In genomic region chr5:6730807-6731206, GRCh38 we compare ENCODE assay signal across 19 cellular contexts. TPM values are rescaled to one million over a fixed set of nuclear protein-coding genes. Genes with fewer than 3 reads are reported as not detected.
DNase-seq lines count a peak whose midpoint lies in the region; ATAC-seq and TF ChIP-seq lines count a peak whose summit lies in the region.
"Had no signal": no experiment of that assay in that cellular context is flagged by ENCODE, and none has a peak within 500 bp of the region (broad histone marks: within the 10 kb centered on the region; RNA-seq: fewer than 3 reads in every experiment).

No MANE protein-coding gene starts in this region.

- H3K27me3 ChIP-seq in Panc1 (ENCODE audit: control insufficient read depth, insufficient read depth, low read length) (no peaks in the 10 kb centered on the region), endocrine pancreas (ENCODE audit: control insufficient read depth, insufficient read depth, low read length) (no peaks in the 10 kb centered on the region)
- H3K27me3 ChIP-seq: heart left ventricle, ovary had no signal

- H3K4me1 Mint-ChIP-seq in activated CD4-positive, alpha-beta T cell treated with anti-CD3 and anti-CD28 coated beads, Interleukin-2, amount 10 ng/mL, durations not matched to agents 24 days and 14 days = peaks cover 69% of the 10 kb centered on the region
- peaks cover 91% of the 10 kb centered on the region for H3K4me1 Mint-ChIP-seq in stimulated activated memory B cell treated with anti-CD40 and anti-IgM and Interleukin-4, amounts not matched to agents 10 μg/mL and 1 μg/mL and 100 μg/mL, for 72 hours
- peaks cover 88% of the 10 kb centered on the region for H3K4me1 Mint-ChIP-seq in activated CD4-positive, alpha-beta memory T cell treated with anti-CD3 and anti-CD28 coated beads for 36 hours (ENCODE audit: low read depth)

- H3K27ac Mint-ChIP-seq in activated CD4-positive, alpha-beta T cell treated with anti-CD3 and anti-CD28 coated beads, Interleukin-2, amount 10 ng/mL, durations not matched to agents 24 days and 14 days = peak overlapping the region; percentile 4
- peak overlapping the region; percentile 73 for H3K27ac Mint-ChIP-seq in stimulated activated memory B cell treated with anti-CD40 and anti-IgM and Interleukin-4, amounts not matched to agents 10 μg/mL and 1 μg/mL and 100 μg/mL, for 72 hours
- no peak overlapping the region for H3K27ac Mint-ChIP-seq in activated CD4-positive, alpha-beta memory T cell treated with anti-CD3 and anti-CD28 coated beads for 36 hours

- CTCF ChIA-PET in Panc1 (lab: Charles Lee) = interaction anchor here (0.7 kb wide), 1 partner anchor 529 kb away, joined by 3 read pairs; no protein-coding TSS in a partner anchor
- CTCF ChIA-PET in activated CD4-positive, alpha-beta memory T cell treated with anti-CD3 and anti-CD28 coated beads for 36 hours (lab: Charles Lee) = interaction anchor here (1.6 kb wide), 1 partner anchor 97 kb away, joined by 4 read pairs; the partner anchor contains the start of genes NSUN2 and SRD5A1

- TF ChIP-seq CTCF in Panc1 (IDR thresholded peaks at IDR 0.05) = no peak

- POLR2A ChIA-PET in Panc1 (lab: Charles Lee) = interaction anchor here (0.6 kb wide), 1 partner anchor 86 kb away, joined by 6 read pairs; no protein-coding TSS in a partner anchor
- POLR2A ChIA-PET in activated CD4-positive, alpha-beta memory T cell treated with anti-CD3 and anti-CD28 coated beads for 36 hours (lab: Charles Lee) = no interaction called here

- H3K9me3 ChIP-seq in Panc1 (ENCODE audit: control insufficient read depth, insufficient read depth, low read depth, low read length) (no peaks in the 10 kb centered on the region), endocrine pancreas (ENCODE audit: control insufficient read depth, low read length) (no peaks in the 10 kb centered on the region)
- H3K9me3 ChIP-seq: heart left ventricle, lower lobe of right lung, ovary had no signal

- H3K4me3 Mint-ChIP-seq in activated CD4-positive, alpha-beta T cell treated with anti-CD3 and anti-CD28 coated beads, Interleukin-2, amount 10 ng/mL, durations not matched to agents 24 days and 14 days = no peak overlapping the region
- H3K4me3 Mint-ChIP-seq in stimulated activated memory B cell treated with anti-CD40 and anti-IgM and Interleukin-4, amounts not matched to agents 10 μg/mL and 1 μg/mL and 100 μg/mL, for 72 hours = no peak overlapping the region
- H3K4me3 Mint-ChIP-seq in activated CD4-positive, alpha-beta memory T cell treated with anti-CD3 and anti-CD28 coated beads for 36 hours = no peak overlapping the region

- BruUV-seq in Panc1 (replicated peaks; lab: Mats Ljungman, UMichigan) = no TSS peak

- H3K4me1 ChIP-seq in Panc1 (ENCODE audit: control insufficient read depth, insufficient read depth, low read length) = peaks cover 59% of the 10 kb centered on the region
- H3K4me1 ChIP-seq in endocrine pancreas (ENCODE audit: control insufficient read depth, insufficient read depth, low read length) = peaks cover 21% of the 10 kb centered on the region

- intact Hi-C loops in activated CD4-positive, alpha-beta T cell treated with anti-CD3 and anti-CD28 coated beads, Interleukin-2, amount 10 ng/mL, durations not matched to agents 24 days and 14 days (cut with micrococcal nuclease) = no loop called here
- intact Hi-C loops in Panc1 (cut with micrococcal nuclease; ENCODE audit: unreplicated experiment) = no loop called here
- intact Hi-C loops in activated CD4-positive, alpha-beta memory T cell treated with anti-CD3 and anti-CD28 coated beads for 36 hours (cut with micrococcal nuclease) = loop anchor here (10.0 kb wide), 1 partner anchor 236 kb away; no protein-coding TSS in a partner anchor

- H3K27ac ChIP-seq in Panc1 (ENCODE audit: low read length) = peak overlapping the region; percentile 23; the same call in 1 of the 2 replicates
- H3K27ac ChIP-seq: lower lobe of right lung, ovary had no signal

- peaks cover 28% of the 10 kb centered on the region for H3K36me3 Mint-ChIP-seq in activated CD4-positive, alpha-beta T cell treated with anti-CD3 and anti-CD28 coated beads, Interleukin-2, amount 10 ng/mL, durations not matched to agents 24 days and 14 days (ENCODE audit: low read depth)
- peaks cover 53% of the 10 kb centered on the region for H3K36me3 Mint-ChIP-seq in stimulated activated memory B cell treated with anti-CD40 and anti-IgM and Interleukin-4, amounts not matched to agents 10 μg/mL and 1 μg/mL and 100 μg/mL, for 72 hours
- peaks cover 15% of the 10 kb centered on the region for H3K36me3 Mint-ChIP-seq in activated CD4-positive, alpha-beta memory T cell treated with anti-CD3 and anti-CD28 coated beads for 36 hours

- H3K27me3 Mint-ChIP-seq in activated CD4-positive, alpha-beta T cell treated with anti-CD3 and anti-CD28 coated beads, Interleukin-2, amount 10 ng/mL, durations not matched to agents 24 days and 14 days = no peaks in the 10 kb centered on the region
- no peaks in the 10 kb centered on the region for H3K27me3 Mint-ChIP-seq in stimulated activated memory B cell treated with anti-CD40 and anti-IgM and Interleukin-4, amounts not matched to agents 10 μg/mL and 1 μg/mL and 100 μg/mL, for 72 hours
- no peaks in the 10 kb centered on the region for H3K27me3 Mint-ChIP-seq in activated CD4-positive, alpha-beta memory T cell treated with anti-CD3 and anti-CD28 coated beads for 36 hours

- no peaks in the 10 kb centered on the region for H3K36me3 ChIP-seq in Panc1 (ENCODE audit: control insufficient read depth, insufficient read depth, low read length)
- no peaks in the 10 kb centered on the region for H3K36me3 ChIP-seq in endocrine pancreas (ENCODE audit: control insufficient read depth, insufficient read depth, low read length)
- H3K36me3 ChIP-seq: lower lobe of right lung, ovary had no signal

- DNase-seq in activated CD4-positive, alpha-beta T cell treated with anti-CD3 and anti-CD28 coated beads, Interleukin-2, amount 10 ng/mL, durations not matched to agents 24 days and 14 days = no peak
- DNase-seq in activated CD4-positive, alpha-beta T cell treated with anti-CD3 and anti-CD28 coated beads for 1 hour = no peak
- DNase-seq in Panc1 (ENCODE audit: low read depth, low spot score) (no peak), iPS-NIHi7 (ENCODE audit: extremely low spot score) (no peak)
- DNase-seq in activated CD4-positive, alpha-beta memory T cell treated with anti-CD3 and anti-CD28 coated beads for 36 hours = no peak
- DNase-seq: activated CD4-positive, alpha-beta T cell treated with anti-CD3 and anti-CD28 coated beads for 4 hours; activated naive CD4-positive, alpha-beta T cell; C1 segment of cervical spinal cord; DMS 273 treated with DMSO at 0.1 percent for 48 hours; heart left ventricle; lower lobe of right lung; NCI-H1436 treated with DMSO at 0.1 percent for 48 hours; ovary; stimulated activated naive CD8-positive, alpha-beta T cell treated with anti-CD3 and anti-CD28 coated beads, Interleukin-15, Interleukin-2, amounts not matched to agents 100 U/mL and 50 U/mL, for 24 hours; trophoblast cell had no signal

- in situ Hi-C loops in Panc1 (cut with HindIII; ENCODE audit: low pct_unique_long_range_greater_than_20kb, low sequenced_read_pairs) = no loop called here

- H3K4me3 ChIP-seq in Panc1 (ENCODE audit: low read depth in 2 of 2, low read length in 2 of 2) = no peak overlapping the region
- H3K4me3 ChIP-seq in endocrine pancreas (ENCODE audit: control insufficient read depth, insufficient read depth, low read length) = peak overlapping the region; percentile 47
- H3K4me3 ChIP-seq: heart left ventricle, lower lobe of right lung, ovary had no signal

- no peaks in the 10 kb centered on the region for H3K9me3 Mint-ChIP-seq in activated CD4-positive, alpha-beta T cell treated with anti-CD3 and anti-CD28 coated beads, Interleukin-2, amount 10 ng/mL, durations not matched to agents 24 days and 14 days
- H3K9me3 Mint-ChIP-seq in stimulated activated memory B cell treated with anti-CD40 and anti-IgM and Interleukin-4, amounts not matched to agents 10 μg/mL and 1 μg/mL and 100 μg/mL, for 72 hours = no peaks in the 10 kb centered on the region
- H3K9me3 Mint-ChIP-seq in activated CD4-positive, alpha-beta memory T cell treated with anti-CD3 and anti-CD28 coated beads for 36 hours = no peaks in the 10 kb centered on the region

- no peak overlapping the region for H3K9ac ChIP-seq in endocrine pancreas (ENCODE audit: control insufficient read depth, insufficient read depth, low read length)

- no peak for ATAC-seq in Panc1
- no peak for ATAC-seq in stimulated activated memory B cell treated with anti-CD40 and anti-IgM and Interleukin-4, amounts not matched to agents 10 μg/mL and 1 μg/mL and 100 μg/mL, for 72 hours
- no peak for ATAC-seq in GM18520 (IDR thresholded peaks at IDR 0.05; ENCODE audit: unreplicated experiment)
- ATAC-seq: heart left ventricle; lower lobe of right lung; SK-N-SH treated with all-trans-retinoic acid at 6 μM for 48 hours; stimulated activated naive CD8-positive, alpha-beta T cell treated with anti-CD3 and anti-CD28 coated beads, Interleukin-15, Interleukin-2, amounts not matched to agents 100 U/mL and 50 U/mL, for 24 hours had no signal

RNA-seq across cellular contexts. Expression of gene TENT4A, which starts 17.6 kb away (rescaled TPM):
- 38.8 and 43.4 TPM in 2 replicates for total RNA-seq in activated CD4-positive, alpha-beta T cell treated with anti-CD3 and anti-CD28 coated beads, Interleukin-2, amount 10 ng/mL, durations not matched to agents 24 days and 14 days
- total RNA-seq in Panc1 (2021; ENCODE audit: unreplicated experiment) = 29.6 TPM
- 21.0 TPM for polyA plus RNA-seq in Panc1 (2012; ENCODE audit: insufficient read length)
- total RNA-seq in activated CD4-positive, alpha-beta memory T cell treated with anti-CD3 and anti-CD28 coated beads for 36 hours = 10 to 100 TPM; 26.6 to 29.2 TPM
